ENCODE assay signal across 1 cellular context in genomic region chr20:17856024-17856564, GRCh38.
TF ChIP-seq lines count a peak whose summit lies in the region.

No MANE protein-coding gene starts in this region.

TF ChIP-seq in HepG2, 621 proteins besides CTCF, POLR2A, EP300 and RAD21 (continued from another document and continues in another):
- TF ChIP-seq ARID5B (CRISPR knock-in tag; IDR thresholded peaks at IDR 0.05) (peak; percentile 97), ZNF704 (CRISPR knock-in tag; IDR thresholded peaks at IDR 0.05; ENCODE audit: borderline replicate concordance) (no peak), KLF11 (CRISPR knock-in tag; IDR thresholded peaks at IDR 0.05) (peak; percentile 60; the same call in 1 of the 2 replicates), ZNF747 (CRISPR knock-in tag; IDR thresholded peaks at IDR 0.05; ENCODE audit: borderline replicate concordance) (peak; percentile 39; the same call in 1 of the 2 replicates), ZNF775 (CRISPR knock-in tag; IDR thresholded peaks at IDR 0.05; ENCODE audit: borderline replicate concordance) (no peak), ZIK1 (CRISPR knock-in tag; IDR thresholded peaks at IDR 0.05; ENCODE audit: borderline replicate concordance, low read depth) (no peak; the same call in 1 of the 2 replicates), ZNF12 (CRISPR knock-in tag; IDR thresholded peaks at IDR 0.05) (peak; percentile 53; the same call in 1 of the 2 replicates), HIVEP1 (CRISPR knock-in tag; IDR thresholded peaks at IDR 0.05) (0 out of 2 replicates have a peak, but pooled peaks have one; percentile 40), SSRP1 (CRISPR knock-in tag; IDR thresholded peaks at IDR 0.05) (0 out of 2 replicates have a peak, but pooled peaks have one; percentile 55), ZBTB43 (CRISPR knock-in tag; conservative IDR thresholded peaks at IDR 0.05) (peak; percentile 83; the same call in 1 of the 2 replicates), GATAD2A (CRISPR knock-in tag; IDR thresholded peaks at IDR 0.05) (peak; percentile 97), ZBTB34 (CRISPR knock-in tag; IDR thresholded peaks at IDR 0.05) (peak; percentile 71; the same call in 1 of the 2 replicates), CBX1 (IDR thresholded peaks at IDR 0.05; ENCODE audit: low read depth) (peak; percentile 76), ZNF414 (CRISPR knock-in tag; IDR thresholded peaks at IDR 0.05) (peak; percentile 57; the same call in 1 of the 2 replicates), FOXC1 (CRISPR knock-in tag; IDR thresholded peaks at IDR 0.05; ENCODE audit: borderline replicate concordance) (peak; percentile 34; the same call in 1 of the 2 replicates), ZSCAN21 (CRISPR knock-in tag; IDR thresholded peaks at IDR 0.05; ENCODE audit: borderline replicate concordance) (peak; percentile 75; the same call in 1 of the 2 replicates), TRAFD1 (CRISPR knock-in tag; IDR thresholded peaks at IDR 0.05; ENCODE audit: borderline replicate concordance) (peak; percentile 53; the same call in 1 of the 2 replicates), SIX1 (CRISPR knock-in tag; IDR thresholded peaks at IDR 0.05; ENCODE audit: borderline replicate concordance) (0 out of 2 replicates have a peak, but pooled peaks have one; percentile 16), ZNF280D (CRISPR knock-in tag; IDR thresholded peaks at IDR 0.05) (peak; percentile 94; the same call in 1 of the 2 replicates), IRF9 (CRISPR knock-in tag; IDR thresholded peaks at IDR 0.05; ENCODE audit: borderline replicate concordance) (0 out of 2 replicates have a peak, but pooled peaks have one; percentile 17), KDM3A (CRISPR knock-in tag; IDR thresholded peaks at IDR 0.05; ENCODE audit: low read depth) (peak; percentile 42; the same call in 1 of the 2 replicates), ZNF616 (CRISPR knock-in tag; IDR thresholded peaks at IDR 0.05; ENCODE audit: low read depth) (peak; percentile 21; the same call in 1 of the 2 replicates), YY1 (IDR thresholded peaks at IDR 0.05; ENCODE audit: insufficient read depth, insufficient replicate concordance, low read depth, low read length) (peak; percentile 32), RBFOX2 (IDR thresholded peaks at IDR 0.05; ENCODE audit: low read depth, low read length) (peak; percentile 80), ZNF644 (CRISPR knock-in tag; IDR thresholded peaks at IDR 0.05; ENCODE audit: low read depth) (peak; percentile 85), ZBTB42 (CRISPR knock-in tag; IDR thresholded peaks at IDR 0.05) (peak; percentile 98), ZSCAN25 (CRISPR knock-in tag; IDR thresholded peaks at IDR 0.05) (peak; percentile 38; the same call in 1 of the 2 replicates), FOXP1 (IDR thresholded peaks at IDR 0.05) (peak; percentile 98), FOXP1 (CRISPR knock-in tag; IDR thresholded peaks at IDR 0.05) (peak; percentile 98), PITX1 (CRISPR knock-in tag; IDR thresholded peaks at IDR 0.05) (peak; percentile 93), ZNF746 (CRISPR knock-in tag; IDR thresholded peaks at IDR 0.05) (peak; percentile 96), SMAD3 (CRISPR knock-in tag; IDR thresholded peaks at IDR 0.05) (peak; percentile 94), FOXA1 (IDR thresholded peaks at IDR 0.05) (no peak), FOXA1 (CRISPR knock-in tag; IDR thresholded peaks at IDR 0.05) (peak; percentile 96), ZSCAN9 (CRISPR knock-in tag; IDR thresholded peaks at IDR 0.05; ENCODE audit: borderline replicate concordance) (peak; percentile 62; the same call in 1 of the 2 replicates), RFX1 (IDR thresholded peaks at IDR 0.05) (no peak), ZNF292 (CRISPR knock-in tag; IDR thresholded peaks at IDR 0.05; ENCODE audit: borderline replicate concordance, low read depth) (peak; percentile 87; the same call in 1 of the 2 replicates), ZNF605 (CRISPR knock-in tag; IDR thresholded peaks at IDR 0.05) (peak; percentile 63), ZNF430 (CRISPR knock-in tag; IDR thresholded peaks at IDR 0.05) (peak; percentile 56), GABPA (IDR thresholded peaks at IDR 0.05; ENCODE audit: low read depth, low read length) (no peak), GABPA (CRISPR knock-in tag; IDR thresholded peaks at IDR 0.05; ENCODE audit: low read depth) (peak; percentile 58; the same call in 1 of the 2 replicates), RXRB (CRISPR knock-in tag; IDR thresholded peaks at IDR 0.05; ENCODE audit: borderline replicate concordance) (peak; percentile 92), GATA4 (IDR thresholded peaks at IDR 0.05; ENCODE audit: borderline replicate concordance, low read depth) (peak; percentile 46; the same call in 1 of the 2 replicates), REST (IDR thresholded peaks at IDR 0.05; ENCODE audit: borderline replicate concordance in 1 of 2, low read depth in 1 of 2, low read length in 2 of 2) (peak in 1 of 2 experiments; percentile 42; a peak in 2 of 4 replicates), ARNTL (CRISPR knock-in tag; IDR thresholded peaks at IDR 0.05) (peak; percentile 97), DMAP1 (CRISPR knock-in tag; IDR thresholded peaks at IDR 0.05) (peak; percentile 61)
